In genomic region chr20:45934046-45934586, GRCh38 we compare ENCODE assay signal across 1 cellular context.
TF ChIP-seq lines count a peak whose summit lies in the region.

No MANE protein-coding gene starts in this region.

TF ChIP-seq in endothelial cell of umbilical vein, 7 proteins besides CTCF, POLR2A, EP300 and RAD21:
- no peak for TF ChIP-seq FOS (IDR thresholded peaks at IDR 0.05; ENCODE audit: borderline replicate concordance, insufficient read depth, low read length)
- no peak for TF ChIP-seq EZH2 (IDR thresholded peaks at IDR 0.05; ENCODE audit: borderline replicate concordance, low read depth, low read length, severe bottlenecking)
- TF ChIP-seq POLR2AphosphoS5 (IDR thresholded peaks at IDR 0.05; ENCODE audit: insufficient read depth, low read depth, low read length) = no peak
- no peak for TF ChIP-seq GATA2 (IDR thresholded peaks at IDR 0.05; ENCODE audit: insufficient read depth, insufficient read length, low read depth, low read length)
- no peak for TF ChIP-seq MAX (IDR thresholded peaks at IDR 0.05; ENCODE audit: insufficient read depth, insufficient read length)
- no peak for TF ChIP-seq JUN (IDR thresholded peaks at IDR 0.05; ENCODE audit: borderline replicate concordance, insufficient read depth, insufficient read length, low read depth)
- no peak for TF ChIP-seq MYC (IDR thresholded peaks at IDR 0.05; ENCODE audit: low read depth, low read length)
